1 cellular context compared by ENCODE assay signal in the genomic region with DNA sequence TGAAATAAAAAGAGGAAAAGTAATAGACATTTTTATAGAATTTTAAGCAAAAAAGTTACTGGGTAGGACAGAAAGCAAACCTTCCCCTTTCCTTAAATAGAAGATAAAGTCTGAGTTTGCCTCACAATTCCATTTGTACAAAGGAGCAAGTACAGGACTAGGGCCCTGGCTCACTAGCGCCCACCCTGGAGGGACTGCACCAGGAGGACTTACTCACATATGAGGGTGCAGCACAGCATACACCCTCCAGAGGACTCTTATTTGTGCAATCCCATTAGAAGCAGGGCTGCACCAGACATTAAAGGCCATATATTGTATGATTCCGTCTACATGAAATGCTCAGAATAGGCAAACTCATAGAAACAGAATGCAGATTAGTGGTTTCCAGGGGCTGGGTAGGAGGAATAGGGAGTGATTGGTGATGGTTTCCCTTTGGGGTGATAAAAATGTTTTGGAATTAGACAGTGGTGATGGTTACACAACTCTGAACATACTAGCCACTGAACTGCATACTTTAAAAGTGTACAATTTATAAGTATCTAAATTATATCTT.
TF ChIP-seq lines count a peak whose summit lies in the region.

No MANE protein-coding gene starts in this region.

TF ChIP-seq in IMR-90, 13 proteins besides CTCF, POLR2A, EP300 and RAD21:
- TF ChIP-seq, protein P1, sequence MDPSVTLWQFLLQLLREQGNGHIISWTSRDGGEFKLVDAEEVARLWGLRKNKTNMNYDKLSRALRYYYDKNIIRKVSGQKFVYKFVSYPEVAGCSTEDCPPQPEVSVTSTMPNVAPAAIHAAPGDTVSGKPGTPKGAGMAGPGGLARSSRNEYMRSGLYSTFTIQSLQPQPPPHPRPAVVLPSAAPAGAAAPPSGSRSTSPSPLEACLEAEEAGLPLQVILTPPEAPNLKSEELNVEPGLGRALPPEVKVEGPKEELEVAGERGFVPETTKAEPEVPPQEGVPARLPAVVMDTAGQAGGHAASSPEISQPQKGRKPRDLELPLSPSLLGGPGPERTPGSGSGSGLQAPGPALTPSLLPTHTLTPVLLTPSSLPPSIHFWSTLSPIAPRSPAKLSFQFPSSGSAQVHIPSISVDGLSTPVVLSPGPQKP (IDR thresholded peaks at IDR 0.05; ENCODE audit: borderline replicate concordance, low read depth, low read length) = no peak
- no peak for TF ChIP-seq FOS (IDR thresholded peaks at IDR 0.05; ENCODE audit: low read depth, low read length)
- TF ChIP-seq CEBPB (IDR thresholded peaks at IDR 0.05; ENCODE audit: low read depth, low read length) = no peak; the same call in 1 of the 2 replicates
- TF ChIP-seq, protein P2, sequence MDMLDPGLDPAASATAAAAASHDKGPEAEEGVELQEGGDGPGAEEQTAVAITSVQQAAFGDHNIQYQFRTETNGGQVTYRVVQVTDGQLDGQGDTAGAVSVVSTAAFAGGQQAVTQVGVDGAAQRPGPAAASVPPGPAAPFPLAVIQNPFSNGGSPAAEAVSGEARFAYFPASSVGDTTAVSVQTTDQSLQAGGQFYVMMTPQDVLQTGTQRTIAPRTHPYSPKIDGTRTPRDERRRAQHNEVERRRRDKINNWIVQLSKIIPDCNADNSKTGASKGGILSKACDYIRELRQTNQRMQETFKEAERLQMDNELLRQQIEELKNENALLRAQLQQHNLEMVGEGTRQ (IDR thresholded peaks at IDR 0.05; ENCODE audit: low read depth, low read length) = no peak
- TF ChIP-seq MAZ (IDR thresholded peaks at IDR 0.05; ENCODE audit: borderline replicate concordance, low read depth, low read length) = no peak
- TF ChIP-seq BHLHE40 (IDR thresholded peaks at IDR 0.05; ENCODE audit: low read depth, low read length) = no peak
- TF ChIP-seq CHD1 (IDR thresholded peaks at IDR 0.05; ENCODE audit: low read depth, low read length) = no peak
- TF ChIP-seq NFE2L2 (IDR thresholded peaks at IDR 0.05; ENCODE audit: low read depth, low read length) = no peak
- TF ChIP-seq SMC3 (IDR thresholded peaks at IDR 0.05; ENCODE audit: low read depth, low read length) = no peak
- TF ChIP-seq MXI1 (IDR thresholded peaks at IDR 0.05; ENCODE audit: borderline replicate concordance, low read depth, low read length) = no peak
- no peak for TF ChIP-seq RFX5 (IDR thresholded peaks at IDR 0.05; ENCODE audit: low read depth, low read length)
- TF ChIP-seq RCOR1 (IDR thresholded peaks at IDR 0.05; ENCODE audit: insufficient replicate concordance, low read length) = no peak
- TF ChIP-seq MAFK (IDR thresholded peaks at IDR 0.05; ENCODE audit: low read depth, low read length) = no peak
